In the genomic region with DNA sequence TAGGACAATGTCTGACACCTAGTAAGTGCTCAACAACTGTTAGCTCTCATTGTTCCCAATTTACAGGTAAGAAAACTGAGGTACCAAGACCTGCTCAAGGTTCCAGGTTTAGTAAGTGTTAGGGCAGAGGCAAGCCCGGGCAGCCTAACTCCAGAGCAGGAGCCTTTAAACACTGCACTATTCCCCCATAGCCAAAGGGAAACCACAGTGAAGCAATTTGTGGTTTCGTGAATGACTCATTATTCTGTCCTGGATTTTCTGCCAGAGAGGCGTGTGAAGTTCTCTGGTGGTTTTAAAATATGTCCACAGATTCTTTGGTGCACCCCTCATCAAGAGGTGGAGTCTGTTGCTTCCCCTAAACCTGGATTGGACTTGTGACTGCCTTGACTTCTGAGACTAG, we compare ENCODE assay signal across 9 cellular contexts. TPM values are rescaled to one million over a fixed set of nuclear protein-coding genes. Genes with fewer than 3 reads are reported as not detected.
DNase-seq lines count a peak whose midpoint lies in the region; ATAC-seq lines count a peak whose summit lies in the region.
"Had no signal": no experiment of that assay in that cellular context is flagged by ENCODE, and none has a peak within 500 bp of the region (broad histone marks: within the 10 kb centered on the region; RNA-seq: fewer than 3 reads in every experiment).

No MANE protein-coding gene starts in this region.

- H3K9ac ChIP-seq in GM23248 = no peak overlapping the region

- CTCF ChIA-PET in naive thymus-derived CD4-positive, alpha-beta T cell (lab: Charles Lee) = interaction anchor here (0.6 kb wide), 1 partner anchor 23 kb away, joined by 3 read pairs; no protein-coding TSS in a partner anchor

- H3K4me2 ChIP-seq in GM23248 (ENCODE audit: unreplicated experiment) = peak overlapping the region; percentile 94

- peaks cover 19% of the 10 kb centered on the region for H3F3A ChIP-seq in GM23248 (ENCODE audit: insufficient read depth)

- H3K27me3 Mint-ChIP-seq in naive thymus-derived CD4-positive, alpha-beta T cell = peaks cover 63 to 74% (median 67%) of the 10 kb centered on the region in 5 donors

- DNase-seq in COLO829 (ENCODE audit: low spot score) (peak; percentile 80), GM23248 (peak; percentile 97), NCI-H226 (peak; percentile 97), brain pericyte (ENCODE audit: low read depth, low spot score) (peak; percentile 66), DMS153 treated with DMSO at 0.1 percent for 48 hours (lab: John Stamatoyannopoulos, UW; ENCODE audit: unreplicated experiment) (no peak)
- peak in 1 of 9 donors; percentile 27 for DNase-seq in naive thymus-derived CD4-positive, alpha-beta T cell
- DNase-seq: naive B cell had no signal

- H3K4me3 Mint-ChIP-seq in naive thymus-derived CD4-positive, alpha-beta T cell = peak overlapping the region in 8 of 10 donors; percentile 15 to 84 (median 78)

- H3K79me2 ChIP-seq in GM23248 (ENCODE audit: insufficient read depth) = no peaks in the 10 kb centered on the region

- intact Hi-C loops in naive thymus-derived CD4-positive, alpha-beta T cell (cut with micrococcal nuclease) = no loop called here

- H3K27me3 ChIP-seq in GM23248 (replicated peaks; ENCODE audit: insufficient read depth) = no peaks in the 10 kb centered on the region
- H3K27me3 ChIP-seq in naive thymus-derived CD4-positive, alpha-beta T cell (ENCODE audit: control insufficient read depth in 2 of 2, insufficient read depth in 2 of 2, low read length in 2 of 2) = peaks cover 4 to 28% of the 10 kb centered on the region in 2 donors

- 0% methylated on average over 3 of the region's 3 CpGs for WGBS in GM23248 (ENCODE audit: low coverage in 1 of 2, low lambda C conversion rate in 2 of 2, missing lambda C conversion rate in 2 of 2), 2 experiments

- no peaks in the 10 kb centered on the region for H3K9me3 ChIP-seq in GM23248 (ENCODE audit: low read depth)
- H3K9me3 ChIP-seq in naive thymus-derived CD4-positive, alpha-beta T cell (ENCODE audit: control insufficient read depth in 2 of 3, low read length in 3 of 3) = peaks cover 0 to 16% (median 0%) of the 10 kb centered on the region in 3 experiments

- no peak overlapping the region for H3K27ac Mint-ChIP-seq in naive thymus-derived CD4-positive, alpha-beta T cell
- H3K27ac Mint-ChIP-seq: naive B cell had no signal

- peak overlapping the region; percentile 93 for H2AFZ ChIP-seq in GM23248

- peaks cover 5 to 21% (median 14%) of the 10 kb centered on the region in 7 donors for H3K4me1 Mint-ChIP-seq in naive thymus-derived CD4-positive, alpha-beta T cell

- no peaks in the 10 kb centered on the region for H3K36me3 ChIP-seq in GM23248 (ENCODE audit: low read depth)
- H3K36me3 ChIP-seq in naive thymus-derived CD4-positive, alpha-beta T cell (ENCODE audit: control insufficient read depth in 2 of 3, insufficient read depth in 3 of 3, low read length in 3 of 3) = no peaks in the 10 kb centered on the region

- no peaks in the 10 kb centered on the region for H4K20me1 ChIP-seq in GM23248 (ENCODE audit: insufficient read depth)

- no peaks in the 10 kb centered on the region for H3K9me2 ChIP-seq in GM23248 (ENCODE audit: insufficient read depth)

- in situ Hi-C loops in GM23248 (cut with MboI) = no loop called here

- H3K4me1 ChIP-seq in GM23248 (ENCODE audit: insufficient read depth) = peaks cover 14% of the 10 kb centered on the region
- H3K4me1 ChIP-seq in naive thymus-derived CD4-positive, alpha-beta T cell (ENCODE audit: control insufficient read depth in 2 of 2, insufficient read depth in 2 of 2, low read length in 2 of 2) = peaks cover 9 to 14% of the 10 kb centered on the region in 2 donors

- peaks cover 10 to 31% (median 21%) of the 10 kb centered on the region in 11 donors for H3K9me3 Mint-ChIP-seq in naive thymus-derived CD4-positive, alpha-beta T cell

- H3K36me3 Mint-ChIP-seq in naive thymus-derived CD4-positive, alpha-beta T cell = peaks cover 0 to 16% (median 7%) of the 10 kb centered on the region in 5 donors

- H3K27ac ChIP-seq in GM23248 = peak overlapping the region; percentile 45
- H3K27ac ChIP-seq in naive thymus-derived CD4-positive, alpha-beta T cell (ENCODE audit: low read depth, low read length) = no peak overlapping the region

- ATAC-seq in naive thymus-derived CD4-positive, alpha-beta T cell = peak; percentile 77
- ATAC-seq in GM18873 (IDR thresholded peaks at IDR 0.05; ENCODE audit: low FRiP score, unreplicated experiment) (no peak), GM21576 (IDR thresholded peaks at IDR 0.05; ENCODE audit: unreplicated experiment) (no peak)

- POLR2A ChIA-PET in naive thymus-derived CD4-positive, alpha-beta T cell (lab: Charles Lee) = no interaction called here

- peak overlapping the region; percentile 85 for H3K4me3 ChIP-seq in GM23248
- no peak overlapping the region for H3K4me3 ChIP-seq in naive thymus-derived CD4-positive, alpha-beta T cell (ENCODE audit: low read length)

RNA-seq across cellular contexts. Expression of gene MCC, which starts 1.0 kb away (rescaled TPM):
- 8.8 and 11.6 TPM in 2 replicates for total RNA-seq in GM23248 (2014; rRNA removed; shearing (Covaris generic))
- polyA plus RNA-seq in GM23248 (2016; fragmentation: Nextera tagmentation; extraction: Ambion mirVana) = 3.1 and 3.4 TPM in 2 replicates
- total RNA-seq in naive thymus-derived CD4-positive, alpha-beta T cell = 1 to 10 TPM in 3 of 5 experiments, under 1 TPM in 2; 0.56 to 3.0 (median 1.1) TPM
- under 1 TPM; 0.72 to 0.89 TPM for polyA plus RNA-seq in naive thymus-derived CD4-positive, alpha-beta T cell

RNA-seq across cellular contexts. Expression of gene YTHDC2, which starts 24.2 kb away (rescaled TPM):
- total RNA-seq in GM23248 (2014; rRNA removed; shearing (Covaris generic)) = 10.3 and 21.5 TPM in 2 replicates
- 7.8 and 10.1 TPM in 2 replicates for polyA plus RNA-seq in GM23248 (2016; fragmentation: Nextera tagmentation; extraction: Ambion mirVana)
- total RNA-seq in naive thymus-derived CD4-positive, alpha-beta T cell = 10 to 100 TPM; 27.7 to 53.6 (median 49.2) TPM
- 1 to 10 TPM; 8.1 to 9.4 TPM for polyA plus RNA-seq in naive thymus-derived CD4-positive, alpha-beta T cell

RNA-seq across cellular contexts. Expression of gene TSSK1B, which starts 54.5 kb away (rescaled TPM):
- not detected in 2 replicates for total RNA-seq in GM23248 (2014; rRNA removed; shearing (Covaris generic))
- polyA plus RNA-seq in GM23248 (2016; fragmentation: Nextera tagmentation; extraction: Ambion mirVana) = not detected in 2 replicates
- not detected for total RNA-seq in naive thymus-derived CD4-positive, alpha-beta T cell
- not detected for polyA plus RNA-seq in naive thymus-derived CD4-positive, alpha-beta T cell
